ENCODE assay signal across 18 cellular contexts in genomic region chr11:109512680-109513079, GRCh38.
A peak's percentile ranks its signal among the peaks of the same experiment; 100 is the strongest.
DNase-seq lines count a peak whose midpoint lies in the region; ATAC-seq lines count a peak whose summit lies in the region.
"Had no signal": no experiment of that assay in that cellular context is flagged by ENCODE, and none has a peak within 500 bp of the region (broad histone marks: within the 10 kb centered on the region; RNA-seq: fewer than 3 reads in every experiment).

No MANE protein-coding gene starts in this region.

- peak; percentile 65 for DNase-seq in NOMO-1 treated with DMSO at 0.1 percent for 48 hours (lab: John Stamatoyannopoulos, UW; ENCODE audit: unreplicated experiment)
- peak; percentile 10 for DNase-seq in myocyte (ENCODE audit: low read depth)
- no peak for DNase-seq in NCI-H345 (lab: John Stamatoyannopoulos, UW)
- DNase-seq in NCI-H748 (lab: John Stamatoyannopoulos, UW; ENCODE audit: unreplicated experiment) = no peak
- DNase-seq: activated CD4-positive, alpha-beta T cell treated with anti-CD3 and anti-CD28 coated beads, Interleukin-2, amount 50 U/mL, for 4 hours; activated naive CD4-positive, alpha-beta T cell treated with anti-CD3 and anti-CD28 coated beads for 36 hours; COR-L47; effector memory CD8-positive, alpha-beta T cell; hypothalamus; mesenchymal stem cell; NCI-H187; NCI-H446 treated with DMSO at 0.1 percent for 48 hours; SHP77; stimulated activated CD4-positive, alpha-beta T cell treated with anti-CD3 and anti-CD28 coated beads, Interleukin-4, amount 100 ng/mL, for 24 hours had no signal

- ATAC-seq in GM19463 (IDR thresholded peaks at IDR 0.05; ENCODE audit: unreplicated experiment) = peak; percentile 42
- ATAC-seq in HG03354 (IDR thresholded peaks at IDR 0.05; ENCODE audit: poor library complexity, severe bottlenecking, unreplicated experiment) = peak; percentile 75
- ATAC-seq in GM18870 (IDR thresholded peaks at IDR 0.05; ENCODE audit: unreplicated experiment) = no peak
- ATAC-seq: effector memory CD8-positive, alpha-beta T cell; natural killer cell treated with Interleukin-12 subunit alpha and Interleukin-12 subunit beta and Interleukin-15 and Interleukin-18, amount 100 ng/mL, for 72 hours had no signal

Comparison
In these comparisons a context has a peak if more than half of its experiments do, and no peak if none do; other contexts are left out.
1. DNase-seq: peak in NOMO-1 treated with DMSO at 0.1 percent for 48 hours (single experiment) and myocyte (single experiment); none in NCI-H345 (single experiment) and NCI-H748 (single experiment).